Comparison of ENCODE assay signal across 25 cellular contexts in genomic region chr9:85487872-85488271, GRCh38.
"Had no signal": no experiment of that assay in that cellular context is flagged by ENCODE, and none has a peak within 500 bp of the region (broad histone marks: within the 10 kb centered on the region; RNA-seq: fewer than 3 reads in every experiment).

No MANE protein-coding gene starts in this region.

- H3K27ac Mint-ChIP-seq: memory B cell; naive thymus-derived CD4-positive, alpha-beta T cell; natural killer cell treated with Interleukin-12 subunit alpha and Interleukin-12 subunit beta and Interleukin-15 and Interleukin-18, amount 100 ng/mL, for 72 hours; stimulated activated naive B cell treated with anti-CD40 and anti-IgM and Interleukin-4, amounts not matched to agents 10 μg/mL and 1 μg/mL and 100 μg/mL, for 72 hours had no signal

- H3K4me1 ChIP-seq: left ventricle myocardium inferior, parathyroid adenoma, psoas muscle, right atrium auricular region, right lobe of liver, stomach, thyroid gland, transverse colon, upper lobe of left lung had no signal

- H3K4me3 Mint-ChIP-seq: memory B cell; naive thymus-derived CD4-positive, alpha-beta T cell; natural killer cell treated with Interleukin-12 subunit alpha and Interleukin-12 subunit beta and Interleukin-15 and Interleukin-18, amount 100 ng/mL, for 72 hours; stimulated activated naive B cell treated with anti-CD40 and anti-IgM and Interleukin-4, amounts not matched to agents 10 μg/mL and 1 μg/mL and 100 μg/mL, for 72 hours had no signal

- ATAC-seq: mucosa of descending colon; naive thymus-derived CD4-positive, alpha-beta T cell; natural killer cell treated with Interleukin-12 subunit alpha and Interleukin-12 subunit beta and Interleukin-15 and Interleukin-18, amount 100 ng/mL, for 72 hours; psoas muscle; right lobe of liver; stimulated activated naive B cell treated with anti-CD40 and anti-IgM and Interleukin-4, amounts not matched to agents 10 μg/mL and 1 μg/mL and 100 μg/mL, for 72 hours; stimulated activated naive CD8-positive, alpha-beta T cell treated with anti-CD3 and anti-CD28 coated beads, Interleukin-15, Interleukin-2, amounts not matched to agents 100 U/mL and 50 U/mL, for 24 hours had no signal

- H3K4me3 ChIP-seq: hepatocyte, left ventricle myocardium inferior, lung, mucosa of descending colon, psoas muscle, right atrium auricular region, right lobe of liver, smooth muscle cell, stomach, testis, thyroid gland, transverse colon, upper lobe of left lung had no signal

- H3K36me3 Mint-ChIP-seq: memory B cell; natural killer cell treated with Interleukin-12 subunit alpha and Interleukin-12 subunit beta and Interleukin-15 and Interleukin-18, amount 100 ng/mL, for 72 hours; stimulated activated naive B cell treated with anti-CD40 and anti-IgM and Interleukin-4, amounts not matched to agents 10 μg/mL and 1 μg/mL and 100 μg/mL, for 72 hours had no signal

- H3K27ac ChIP-seq: hepatocyte, left ventricle myocardium inferior, neutrophil, parathyroid adenoma, psoas muscle, right atrium auricular region, right lobe of liver, stomach, testis, thyroid gland, transverse colon, upper lobe of left lung had no signal

- H2AFZ ChIP-seq: hepatocyte, parathyroid adenoma had no signal

- H3K9me3 Mint-ChIP-seq: natural killer cell treated with Interleukin-12 subunit alpha and Interleukin-12 subunit beta and Interleukin-15 and Interleukin-18, amount 100 ng/mL, for 72 hours; stimulated activated naive B cell treated with anti-CD40 and anti-IgM and Interleukin-4, amounts not matched to agents 10 μg/mL and 1 μg/mL and 100 μg/mL, for 72 hours had no signal

- H3K4me2 ChIP-seq: hepatocyte, smooth muscle cell had no signal

- H3K79me2 ChIP-seq: hepatocyte, parathyroid adenoma had no signal

- DNase-seq: islet precursor cell; left ventricle myocardium inferior; midbrain; mucosa of descending colon; naive thymus-derived CD4-positive, alpha-beta T cell; occipital lobe; psoas muscle; right lobe of liver; stimulated activated CD4-positive, alpha-beta T cell treated with anti-CD3 and anti-CD28 coated beads, Interleukin-1b, Interleukin-23, amount 100 ng/mL, for 48 hours; stimulated activated CD4-positive, alpha-beta T cell treated with anti-CD3 and anti-CD28 coated beads, Interleukin-2, amount 100 ng/mL, for 48 hours; stimulated activated naive B cell treated with anti-CD40 and anti-IgM and Interleukin-4, amounts not matched to agents 10 μg/mL and 1 μg/mL and 100 μg/mL, for 72 hours; stimulated activated naive CD8-positive, alpha-beta T cell treated with anti-CD3 and anti-CD28 coated beads, Interleukin-15, Interleukin-2, amounts not matched to agents 100 U/mL and 50 U/mL, for 24 hours; stomach; testis; thyroid gland; transverse colon had no signal

- H3K27me3 ChIP-seq: right atrium auricular region, right lobe of liver, stomach, testis, thyroid gland, transverse colon, upper lobe of left lung had no signal

- H3K4me1 Mint-ChIP-seq: memory B cell; naive thymus-derived CD4-positive, alpha-beta T cell; stimulated activated naive B cell treated with anti-CD40 and anti-IgM and Interleukin-4, amounts not matched to agents 10 μg/mL and 1 μg/mL and 100 μg/mL, for 72 hours had no signal

- H3K36me3 ChIP-seq: left ventricle myocardium inferior, neutrophil, right atrium auricular region, right lobe of liver, stomach, thyroid gland, transverse colon, upper lobe of left lung had no signal
